In genomic region chr6:41037107-41037900, GRCh38 we compare ENCODE assay signal across 18 cellular contexts. TPM values are rescaled to one million over a fixed set of nuclear protein-coding genes. Genes with fewer than 3 reads are reported as not detected.
DNase-seq lines count a peak whose midpoint lies in the region; FAIRE-seq and TF ChIP-seq lines count a peak whose summit lies in the region.
"Had no signal": no experiment of that assay in that cellular context is flagged by ENCODE, and none has a peak within 500 bp of the region (broad histone marks: within the 10 kb centered on the region; RNA-seq: fewer than 3 reads in every experiment).

No MANE protein-coding gene starts in this region.

- no peaks in the 10 kb centered on the region for H3K79me2 ChIP-seq in keratinocyte (ENCODE audit: control insufficient read depth, insufficient read depth, low read length)

- FAIRE-seq in keratinocyte (lab: Jason Lieb, UNC) (no peak), GM12892 (lab: Jason Lieb, UNC) (no peak)
- FAIRE-seq: H1, islet of Langerhans, urothelium cell line had no signal

- no peaks in the 10 kb centered on the region for H3K27me3 Mint-ChIP-seq in MCF 10A (ENCODE audit: insufficient read depth, unreplicated experiment)
- H3K27me3 Mint-ChIP-seq in activated naive CD8-positive, alpha-beta T cell treated with anti-CD3 and anti-CD28 coated beads for 36 hours, result no peaks in the 10 kb centered on the region

- dilution Hi-C loops in keratinocyte (cut with MboI; ENCODE audit: extremely low pct_ligation_motif_present, low sequenced_read_pairs), result no loop called here

- no TSS peak for BruUV-seq in MCF 10A (replicated peaks; lab: Mats Ljungman, UMichigan)

- no peak for TF ChIP-seq CTCF in MCF 10A (IDR thresholded peaks at IDR 0.05; ENCODE audit: unreplicated experiment)
- TF ChIP-seq CTCF in breast epithelium (IDR thresholded peaks at IDR 0.05), result no peak
- peak in 1 of 3 experiments; percentile 27 for TF ChIP-seq CTCF in keratinocyte (optimal IDR thresholded peaks at IDR 0.05 in 1 of 3, IDR thresholded peaks at IDR 0.05 in 1 of 3, conservative IDR thresholded peaks at IDR 0.05 in 1 of 3; ENCODE audit: extremely low read depth in 1 of 3, insufficient read depth in 2 of 3, low read length in 3 of 3)

- H4K20me1 ChIP-seq in keratinocyte (ENCODE audit: control insufficient read depth, extremely low read depth, insufficient read depth, low read length), result no peaks in the 10 kb centered on the region

- DNase-seq in MCF 10A (ENCODE audit: unreplicated experiment), result peak; percentile 58
- no peak for DNase-seq in breast epithelium (ENCODE audit: low spot score in 2 of 2)
- DNase-seq in keratinocyte (ENCODE audit: low read depth, low spot score), result no peak
- DNase-seq in activated naive CD8-positive, alpha-beta T cell treated with anti-CD3 and anti-CD28 coated beads for 36 hours, result no peak
- no peak for DNase-seq in activated CD4-positive, alpha-beta T cell treated with anti-CD3 and anti-CD28 coated beads, Interleukin-2, amount 50 U/mL, for 4 hours
- DNase-seq in GM12892 (ENCODE audit: insufficient read length), result no peak
- DNase-seq: activated CD8-positive, alpha-beta memory T cell treated with anti-CD3 and anti-CD28 coated beads for 24 hours; activated gamma-delta T cell; NCI-H226; retina; SIG-M5 had no signal

- H3K9me3 ChIP-seq in breast epithelium (no peaks in the 10 kb centered on the region), keratinocyte (ENCODE audit: control insufficient read depth, low read depth, low read length) (no peaks in the 10 kb centered on the region)

- H3K36me3 ChIP-seq in breast epithelium (no peaks in the 10 kb centered on the region), keratinocyte (ENCODE audit: control insufficient read depth in 2 of 2, extremely low read depth in 1 of 2, insufficient read depth in 2 of 2, low read length in 2 of 2) (no peaks in the 10 kb centered on the region)
- H3K36me3 ChIP-seq: neural progenitor cell had no signal

- H3K36me3 Mint-ChIP-seq in MCF 10A (ENCODE audit: insufficient read depth, unreplicated experiment), result no peaks in the 10 kb centered on the region
- H3K36me3 Mint-ChIP-seq in activated naive CD8-positive, alpha-beta T cell treated with anti-CD3 and anti-CD28 coated beads for 36 hours, result no peaks in the 10 kb centered on the region
- H3K36me3 Mint-ChIP-seq: WTC11 had no signal

- intact Hi-C loops in MCF 10A (cut with micrococcal nuclease), result no loop called here
- intact Hi-C loops in breast epithelium (cut with DNase I; ENCODE audit: low total_unique reads), result loop anchor here (10.0 kb wide), 1 partner anchor 1893 kb away; no protein-coding TSS in a partner anchor

- no peak overlapping the region for H3K27ac ChIP-seq in breast epithelium
- peak overlapping the region; percentile 47 for H3K27ac ChIP-seq in keratinocyte (ENCODE audit: control insufficient read depth, insufficient read depth, low read length)
- H3K27ac ChIP-seq: coronary artery, neural progenitor cell had no signal

- peak overlapping the region; percentile 77 for H3K27ac Mint-ChIP-seq in MCF 10A (ENCODE audit: low read depth, unreplicated experiment)
- no peak overlapping the region for H3K27ac Mint-ChIP-seq in activated naive CD8-positive, alpha-beta T cell treated with anti-CD3 and anti-CD28 coated beads for 36 hours
- H3K27ac Mint-ChIP-seq: neural progenitor cell; T-helper 1 cell treated with Interleukin-12 subunit alpha and Interleukin-12 subunit beta and Interleukin-4 antibody, amounts not matched to agents 30 μg/mL and 1 μg/mL, for 36 hours had no signal

- H3K4me3 ChIP-seq in breast epithelium (no peak overlapping the region), keratinocyte (ENCODE audit: control insufficient read depth in 2 of 3, extremely low read depth in 1 of 3, insufficient read depth in 2 of 3, low read depth in 1 of 3, low read length in 3 of 3) (peak overlapping the region in 2 of 3 experiments; percentile 23 to 27)
- H3K4me3 ChIP-seq: coronary artery, neural progenitor cell had no signal

- no peak overlapping the region for H3K4me3 Mint-ChIP-seq in MCF 10A (ENCODE audit: unreplicated experiment)
- no peak overlapping the region for H3K4me3 Mint-ChIP-seq in activated naive CD8-positive, alpha-beta T cell treated with anti-CD3 and anti-CD28 coated beads for 36 hours
- H3K4me3 Mint-ChIP-seq: neural progenitor cell; T-helper 1 cell treated with Interleukin-12 subunit alpha and Interleukin-12 subunit beta and Interleukin-4 antibody, amounts not matched to agents 30 μg/mL and 1 μg/mL, for 36 hours; WTC11 had no signal

- no peak for TF ChIP-seq POLR2A in breast epithelium (IDR thresholded peaks at IDR 0.05)
- no peak for TF ChIP-seq POLR2A in GM12892 (IDR thresholded peaks at IDR 0.05; ENCODE audit: low read depth, low read length)

- H3K9me1 ChIP-seq in keratinocyte (ENCODE audit: control insufficient read depth, extremely low read depth, insufficient read depth, low read length), result no peaks in the 10 kb centered on the region

- H3K4me1 ChIP-seq in breast epithelium, result no peaks in the 10 kb centered on the region
- peaks cover 45% of the 10 kb centered on the region for H3K4me1 ChIP-seq in keratinocyte (ENCODE audit: control insufficient read depth, extremely low read depth, insufficient read depth, low read length)

- H3K27me3 ChIP-seq in breast epithelium, result no peaks in the 10 kb centered on the region
- no peaks in the 10 kb centered on the region for H3K27me3 ChIP-seq in keratinocyte (ENCODE audit: control insufficient read depth, extremely low read depth, insufficient read depth, low read length)
- H3K27me3 ChIP-seq: neural progenitor cell had no signal

- H3K4me1 Mint-ChIP-seq in MCF 10A (ENCODE audit: insufficient read depth, unreplicated experiment), result peaks cover 43% of the 10 kb centered on the region
- H3K4me1 Mint-ChIP-seq in activated naive CD8-positive, alpha-beta T cell treated with anti-CD3 and anti-CD28 coated beads for 36 hours, result peaks cover 5% of the 10 kb centered on the region

- H2AFZ ChIP-seq in keratinocyte (ENCODE audit: control insufficient read depth, low read length), result peak overlapping the region; percentile 36
- H2AFZ ChIP-seq: neural progenitor cell had no signal

- CTCF ChIA-PET in MCF 10A (lab: Yijun Ruan, JAX), result interaction anchor here (0.7 to 3.4 kb wide), 10 partner anchors 9 to 141 kb away, joined by 3 to 35 read pairs (median 6); no protein-coding TSS in a partner anchor

- H3K4me2 ChIP-seq in keratinocyte (ENCODE audit: control insufficient read depth, extremely low read depth, insufficient read depth, low read depth, low read length), result peak overlapping the region; percentile 70
- H3K4me2 ChIP-seq: neural progenitor cell had no signal

- H3K9me3 Mint-ChIP-seq in MCF 10A (ENCODE audit: unreplicated experiment), result no peaks in the 10 kb centered on the region
- no peaks in the 10 kb centered on the region for H3K9me3 Mint-ChIP-seq in activated naive CD8-positive, alpha-beta T cell treated with anti-CD3 and anti-CD28 coated beads for 36 hours
- H3K9me3 Mint-ChIP-seq: neural progenitor cell; T-helper 1 cell treated with Interleukin-12 subunit alpha and Interleukin-12 subunit beta and Interleukin-4 antibody, amounts not matched to agents 30 μg/mL and 1 μg/mL, for 36 hours; WTC11 had no signal

- peak overlapping the region; percentile 16 for H3K9ac ChIP-seq in keratinocyte (ENCODE audit: control insufficient read depth, extremely low read depth, insufficient read depth, low read length)
- H3K9ac ChIP-seq: neural progenitor cell had no signal

- POLR2A ChIA-PET in MCF 10A (lab: Yijun Ruan, JAX), result interaction anchor here (0.6 to 2.4 kb wide), 6 partner anchors 9 to 40 kb away, joined by 3 to 12 read pairs (median 4); no protein-coding TSS in a partner anchor

RNA-seq across cellular contexts. Expression of gene UNC5CL, which starts 1.7 kb away (rescaled TPM):
- total RNA-seq in MCF 10A (2022) (0.19 and 0.59 TPM in 2 replicates), breast epithelium (1 to 10 TPM; 1.1 to 2.0 (median 1.8) TPM)
- 0.23 to 0.50 TPM (median 0.34 TPM) in 3 replicates for polyA plus RNA-seq in keratinocyte
- polyA plus RNA-seq in keratinocyte (2011; ENCODE audit: low read depth), result 0.41 TPM
- polyA plus RNA-seq in keratinocyte (2011; cell fraction: cytosol; rRNA removed), result 0.17 and 0.25 TPM in 2 replicates
- 3.1 and 3.6 TPM in 2 replicates for polyA plus RNA-seq in keratinocyte (2011; cell fraction: nucleus; rRNA removed)
- polyA plus RNA-seq in keratinocyte (2012; ENCODE audit: low replicate concordance), result 0.24 and 0.71 TPM in 2 replicates
- 0.13 to 0.42 TPM in 2 of 3 replicates, not detected in the other for polyA minus RNA-seq in keratinocyte
- not detected for polyA minus RNA-seq in keratinocyte (2011; cell fraction: cytosol; rRNA and poly(A)+ RNA removed)
- 0.95 and 1.4 TPM in 2 replicates for polyA minus RNA-seq in keratinocyte (2011; cell fraction: nucleus; rRNA and poly(A)+ RNA removed)
- total RNA-seq in activated naive CD8-positive, alpha-beta T cell treated with anti-CD3 and anti-CD28 coated beads for 36 hours, result 1 to 10 TPM; 1.3 to 1.7 TPM
- 0.85 TPM for polyA plus RNA-seq in GM12892 (2012; ENCODE audit: missing spikeins)

RNA-seq across cellular contexts. Expression of gene TSPO2, which starts 5.0 kb away (rescaled TPM):
- not detected in 2 replicates for total RNA-seq in MCF 10A (2022)
- not detected for total RNA-seq in breast epithelium
- not detected in 3 replicates for polyA plus RNA-seq in keratinocyte
- not detected for polyA plus RNA-seq in keratinocyte (2011; ENCODE audit: low read depth)
- polyA plus RNA-seq in keratinocyte (2011; cell fraction: cytosol; rRNA removed), result not detected in 2 replicates
- polyA plus RNA-seq in keratinocyte (2011; cell fraction: nucleus; rRNA removed), result not detected in 2 replicates
- polyA plus RNA-seq in keratinocyte (2012; ENCODE audit: low replicate concordance), result not detected in 2 replicates
- polyA minus RNA-seq in keratinocyte, result not detected in 3 replicates
- polyA minus RNA-seq in keratinocyte (2011; cell fraction: cytosol; rRNA and poly(A)+ RNA removed), result not detected
- polyA minus RNA-seq in keratinocyte (2011; cell fraction: nucleus; rRNA and poly(A)+ RNA removed), result not detected in 2 replicates
- not detected for total RNA-seq in activated naive CD8-positive, alpha-beta T cell treated with anti-CD3 and anti-CD28 coated beads for 36 hours
- polyA plus RNA-seq in GM12892 (2012; ENCODE audit: missing spikeins), result not detected
- total RNA-seq: H1, WTC11 had no signal
- polyA plus RNA-seq: H1 had no signal

RNA-seq across cellular contexts. Expression of gene APOBEC2, which starts 15.7 kb away (rescaled TPM):
- total RNA-seq in MCF 10A (2022) (not detected in 2 replicates), breast epithelium (not detected)
- 0.05 TPM in 1 of 3 replicates, not detected in the others for polyA plus RNA-seq in keratinocyte
- not detected for polyA plus RNA-seq in keratinocyte (2011; ENCODE audit: low read depth)
- polyA plus RNA-seq in keratinocyte (2011; cell fraction: cytosol; rRNA removed), result 0.10 TPM in 1 of 2 replicates, not detected in the other
- not detected in 2 replicates for polyA plus RNA-seq in keratinocyte (2011; cell fraction: nucleus; rRNA removed)
- polyA plus RNA-seq in keratinocyte (2012; ENCODE audit: low replicate concordance), result not detected in 2 replicates
- polyA minus RNA-seq in keratinocyte, result not detected in 3 replicates
- not detected for polyA minus RNA-seq in keratinocyte (2011; cell fraction: cytosol; rRNA and poly(A)+ RNA removed)
- not detected in 2 replicates for polyA minus RNA-seq in keratinocyte (2011; cell fraction: nucleus; rRNA and poly(A)+ RNA removed)
- total RNA-seq in activated naive CD8-positive, alpha-beta T cell treated with anti-CD3 and anti-CD28 coated beads for 36 hours, result not detected
- 0.78 TPM for polyA plus RNA-seq in GM12892 (2012; ENCODE audit: missing spikeins)
- total RNA-seq: H1, WTC11 had no signal
- polyA plus RNA-seq: H1 had no signal

RNA-seq across cellular contexts. Expression of gene OARD1, which starts 34.9 kb away (rescaled TPM):
- total RNA-seq in MCF 10A (2022), result 28.0 and 35.2 TPM in 2 replicates
- total RNA-seq in breast epithelium, result 10 to 100 TPM; 17.0 to 26.2 (median 22.3) TPM
- 12.7 to 20.3 TPM (median 13.1 TPM) in 3 replicates for polyA plus RNA-seq in keratinocyte
- 24.7 TPM for polyA plus RNA-seq in keratinocyte (2011; ENCODE audit: low read depth)
- 15.2 and 16.2 TPM in 2 replicates for polyA plus RNA-seq in keratinocyte (2011; cell fraction: cytosol; rRNA removed)
- 12.4 and 13.8 TPM in 2 replicates for polyA plus RNA-seq in keratinocyte (2011; cell fraction: nucleus; rRNA removed)
- polyA plus RNA-seq in keratinocyte (2012; ENCODE audit: low replicate concordance), result 19.0 and 20.1 TPM in 2 replicates
- polyA minus RNA-seq in keratinocyte, result 4.6 to 7.1 TPM (median 6.2 TPM) in 3 replicates
- polyA minus RNA-seq in keratinocyte (2011; cell fraction: cytosol; rRNA and poly(A)+ RNA removed), result 4.0 TPM
- 3.2 and 13.0 TPM in 2 replicates for polyA minus RNA-seq in keratinocyte (2011; cell fraction: nucleus; rRNA and poly(A)+ RNA removed)
- total RNA-seq in activated naive CD8-positive, alpha-beta T cell treated with anti-CD3 and anti-CD28 coated beads for 36 hours, result 10 to 100 TPM; 43.7 to 44.2 TPM
- 35.6 TPM for polyA plus RNA-seq in GM12892 (2012; ENCODE audit: missing spikeins)

RNA-seq across cellular contexts. Expression of gene NFYA, which starts 35.5 kb away (rescaled TPM):
- total RNA-seq in MCF 10A (2022) (41.5 and 42.1 TPM in 2 replicates), breast epithelium (10 to 100 TPM; 28.6 to 33.4 (median 29.8) TPM)
- 13.6 to 22.1 TPM (median 17.1 TPM) in 3 replicates for polyA plus RNA-seq in keratinocyte
- polyA plus RNA-seq in keratinocyte (2011; ENCODE audit: low read depth), result 13.3 TPM
- 9.7 and 9.8 TPM in 2 replicates for polyA plus RNA-seq in keratinocyte (2011; cell fraction: cytosol; rRNA removed)
- 33.7 and 38.7 TPM in 2 replicates for polyA plus RNA-seq in keratinocyte (2011; cell fraction: nucleus; rRNA removed)
- 15.0 and 19.8 TPM in 2 replicates for polyA plus RNA-seq in keratinocyte (2012; ENCODE audit: low replicate concordance)
- polyA minus RNA-seq in keratinocyte, result 39.9 to 58.8 TPM (median 52.6 TPM) in 3 replicates
- polyA minus RNA-seq in keratinocyte (2011; cell fraction: cytosol; rRNA and poly(A)+ RNA removed), result 13.6 TPM
- polyA minus RNA-seq in keratinocyte (2011; cell fraction: nucleus; rRNA and poly(A)+ RNA removed), result 25.0 and 42.0 TPM in 2 replicates
- total RNA-seq in activated naive CD8-positive, alpha-beta T cell treated with anti-CD3 and anti-CD28 coated beads for 36 hours, result 10 to 100 TPM; 24.5 to 25.4 TPM
- polyA plus RNA-seq in GM12892 (2012; ENCODE audit: missing spikeins), result 24.8 TPM

Comparison
In these comparisons a context has a peak if more than half of its experiments do, and no peak if none do; other contexts are left out.
1. H3K4me3 ChIP-seq: peak in keratinocyte (2 of 3); none in breast epithelium (0 of 3).